Comparison of ENCODE assay signal across 22 cellular contexts in genomic region chr19:40360020-40360686, GRCh38. TPM values are rescaled to one million over a fixed set of nuclear protein-coding genes. Genes with fewer than 3 reads are reported as not detected.
"Had no signal": no experiment of that assay in that cellular context is flagged by ENCODE, and none has a peak within 500 bp of the region (broad histone marks: within the 10 kb centered on the region; RNA-seq: fewer than 3 reads in every experiment).

No MANE protein-coding gene starts in this region.

- H3K27ac ChIP-seq: brain microvascular endothelial cell, colonic mucosa, foreskin keratinocyte, sigmoid colon, thoracic aorta had no signal

- H3K4me1 ChIP-seq: colonic mucosa, foreskin keratinocyte had no signal

- H3K36me3 Mint-ChIP-seq: natural killer cell treated with Interleukin-12 subunit alpha and Interleukin-12 subunit beta and Interleukin-15 and Interleukin-18, amount 100 ng/mL, for 72 hours; stimulated activated effector memory CD8-positive, alpha-beta T cell treated with anti-CD3 and anti-CD28 coated beads, Interleukin-12 subunit alpha, Interleukin-12 subunit beta, amount 100 ng/mL, for 72 hours had no signal

- DNase-seq: activated B cell treated with CpG ODN at 0.5 μM for 24 hours; activated CD4-positive, alpha-beta memory T cell treated with anti-CD3 and anti-CD28 coated beads, Interleukin-2, amount 10 ng/mL, durations not matched to agents 7 days and 5 days; activated CD4-positive, alpha-beta T cell treated with anti-CD3 and anti-CD28 coated beads for 4 hours; activated naive CD4-positive, alpha-beta T cell treated with anti-CD3 and anti-CD28 coated beads, Interleukin-2, amount 10 ng/mL, durations not matched to agents 7 days and 5 days; activated T-cell treated with anti-CD3 and anti-CD28 coated beads, Interleukin-2, amount 50 U/mL, for 24 hours; brain microvascular endothelial cell; colonic mucosa; foreskin keratinocyte; nucleus accumbens; posterior cingulate gyrus; sigmoid colon; stimulated activated CD4-positive, alpha-beta T cell treated with anti-CD3 and anti-CD28 coated beads, Interleukin-4, amount 100 ng/mL, for 24 hours had no signal

- H3K9me3 Mint-ChIP-seq: activated B cell treated with CpG ODN at 0.5 μM for 24 hours; activated CD4-positive, alpha-beta memory T cell treated with anti-CD3 and anti-CD28 coated beads, Interleukin-2, amount 10 ng/mL, durations not matched to agents 7 days and 5 days; activated naive CD4-positive, alpha-beta T cell treated with anti-CD3 and anti-CD28 coated beads, Interleukin-2, amount 10 ng/mL, durations not matched to agents 7 days and 5 days; activated T-cell treated with anti-CD3 and anti-CD28 coated beads, Interleukin-2, amount 50 U/mL, for 24 hours; central memory CD8-positive, alpha-beta T cell; natural killer cell treated with Interleukin-12 subunit alpha and Interleukin-12 subunit beta and Interleukin-15 and Interleukin-18, amount 100 ng/mL, for 72 hours; stimulated activated effector memory CD8-positive, alpha-beta T cell treated with anti-CD3 and anti-CD28 coated beads, Interleukin-12 subunit alpha, Interleukin-12 subunit beta, amount 100 ng/mL, for 72 hours; T-helper 2 cell treated with Interferon-gamma antibody and Interleukin-4, amounts not matched to agents 5 μg/mL and 100 μg/mL, for 36 hours had no signal

- H3K27ac Mint-ChIP-seq: activated B cell treated with CpG ODN at 0.5 μM for 24 hours; activated CD4-positive, alpha-beta memory T cell treated with anti-CD3 and anti-CD28 coated beads, Interleukin-2, amount 10 ng/mL, durations not matched to agents 7 days and 5 days; activated naive CD4-positive, alpha-beta T cell treated with anti-CD3 and anti-CD28 coated beads, Interleukin-2, amount 10 ng/mL, durations not matched to agents 7 days and 5 days; activated T-cell treated with anti-CD3 and anti-CD28 coated beads, Interleukin-2, amount 50 U/mL, for 24 hours; natural killer cell treated with Interleukin-12 subunit alpha and Interleukin-12 subunit beta and Interleukin-15 and Interleukin-18, amount 100 ng/mL, for 72 hours; stimulated activated effector memory CD8-positive, alpha-beta T cell treated with anti-CD3 and anti-CD28 coated beads, Interleukin-12 subunit alpha, Interleukin-12 subunit beta, amount 100 ng/mL, for 72 hours; T-helper 2 cell treated with Interferon-gamma antibody and Interleukin-4, amounts not matched to agents 5 μg/mL and 100 μg/mL, for 36 hours had no signal

- H3K9me3 ChIP-seq: colonic mucosa, lower lobe of right lung, sigmoid colon, thoracic aorta had no signal

- H3K27me3 Mint-ChIP-seq: activated B cell treated with CpG ODN at 0.5 μM for 24 hours; activated CD4-positive, alpha-beta memory T cell treated with anti-CD3 and anti-CD28 coated beads, Interleukin-2, amount 10 ng/mL, durations not matched to agents 7 days and 5 days; activated naive CD4-positive, alpha-beta T cell treated with anti-CD3 and anti-CD28 coated beads, Interleukin-2, amount 10 ng/mL, durations not matched to agents 7 days and 5 days; activated T-cell treated with anti-CD3 and anti-CD28 coated beads, Interleukin-2, amount 50 U/mL, for 24 hours; central memory CD8-positive, alpha-beta T cell; natural killer cell treated with Interleukin-12 subunit alpha and Interleukin-12 subunit beta and Interleukin-15 and Interleukin-18, amount 100 ng/mL, for 72 hours had no signal

- ATAC-seq: foreskin keratinocyte; natural killer cell treated with Interleukin-12 subunit alpha and Interleukin-12 subunit beta and Interleukin-15 and Interleukin-18, amount 100 ng/mL, for 72 hours; stimulated activated effector memory CD8-positive, alpha-beta T cell treated with anti-CD3 and anti-CD28 coated beads, Interleukin-12 subunit alpha, Interleukin-12 subunit beta, amount 100 ng/mL, for 72 hours had no signal

- H3K4me3 ChIP-seq: colonic mucosa, lower lobe of right lung, sigmoid colon, thoracic aorta had no signal

- H3K4me3 Mint-ChIP-seq: activated B cell treated with CpG ODN at 0.5 μM for 24 hours; activated CD4-positive, alpha-beta memory T cell treated with anti-CD3 and anti-CD28 coated beads, Interleukin-2, amount 10 ng/mL, durations not matched to agents 7 days and 5 days; activated naive CD4-positive, alpha-beta T cell treated with anti-CD3 and anti-CD28 coated beads, Interleukin-2, amount 10 ng/mL, durations not matched to agents 7 days and 5 days; activated T-cell treated with anti-CD3 and anti-CD28 coated beads, Interleukin-2, amount 50 U/mL, for 24 hours; central memory CD8-positive, alpha-beta T cell; natural killer cell treated with Interleukin-12 subunit alpha and Interleukin-12 subunit beta and Interleukin-15 and Interleukin-18, amount 100 ng/mL, for 72 hours; stimulated activated effector memory CD8-positive, alpha-beta T cell treated with anti-CD3 and anti-CD28 coated beads, Interleukin-12 subunit alpha, Interleukin-12 subunit beta, amount 100 ng/mL, for 72 hours; T-helper 2 cell treated with Interferon-gamma antibody and Interleukin-4, amounts not matched to agents 5 μg/mL and 100 μg/mL, for 36 hours had no signal

- FAIRE-seq: keratinocyte, TTC549 had no signal

RNA-seq across cellular contexts. Expression of gene HIPK4, which starts 29.8 kb away (rescaled TPM):
- total RNA-seq: colonic mucosa; epithelial cell of proximal tubule; natural killer cell treated with Interleukin-12 subunit alpha and Interleukin-12 subunit beta and Interleukin-15 and Interleukin-18, amount 100 ng/mL, for 72 hours; renal cortical epithelial cell; thoracic aorta had no signal
